13 cellular contexts compared by ENCODE assay signal in the genomic region with DNA sequence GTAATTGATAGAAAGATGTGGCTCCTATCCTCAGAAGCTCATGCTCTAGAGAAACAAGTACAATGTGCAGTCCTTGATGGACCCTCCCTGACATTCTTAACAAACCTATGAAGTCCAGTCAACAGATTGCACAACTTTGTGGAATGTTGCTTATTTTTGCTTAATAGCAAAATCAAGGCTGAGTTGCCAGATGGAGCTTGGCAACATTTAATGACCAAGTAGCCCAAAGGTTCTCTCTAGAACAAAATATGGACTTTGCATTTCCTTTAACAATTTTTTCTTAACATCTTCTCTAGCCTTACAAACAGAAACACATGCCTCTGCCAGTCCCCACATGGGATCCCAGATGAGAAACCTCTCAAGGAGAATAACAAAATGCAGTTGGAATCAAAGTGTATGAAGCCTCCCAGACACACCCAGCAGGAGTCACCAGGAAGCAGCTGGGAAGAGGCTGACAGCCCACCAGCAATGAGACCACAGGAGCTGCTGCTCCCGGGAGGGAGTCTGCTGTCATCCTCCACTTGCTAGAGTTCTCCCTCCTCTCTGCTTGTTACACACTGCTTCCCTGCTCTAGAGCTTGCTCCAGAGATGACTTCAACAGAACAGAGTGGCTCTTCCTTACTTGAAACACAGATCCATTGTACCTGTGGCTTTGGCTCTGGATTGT.
DNase-seq lines count a peak whose midpoint lies in the region; ATAC-seq, FAIRE-seq and TF ChIP-seq lines count a peak whose summit lies in the region.
"Had no signal": no experiment of that assay in that cellular context is flagged by ENCODE, and none has a peak within 500 bp of the region (broad histone marks: within the 10 kb centered on the region; RNA-seq: fewer than 3 reads in every experiment).

No MANE protein-coding gene starts in this region.

- no peaks in the 10 kb centered on the region for H3K36me3 Mint-ChIP-seq in astrocyte (ENCODE audit: low read depth, unreplicated experiment)
- no peaks in the 10 kb centered on the region for H3K36me3 Mint-ChIP-seq in T-helper 2 cell treated with Interferon-gamma antibody and Interleukin-4, amounts not matched to agents 5 μg/mL and 100 μg/mL, for 36 hours (ENCODE audit: low read depth)
- H3K36me3 Mint-ChIP-seq: CD8-positive, alpha-beta T cell had no signal

- H3K27ac Mint-ChIP-seq in astrocyte (ENCODE audit: unreplicated experiment) = no peak overlapping the region
- H3K27ac Mint-ChIP-seq in T-helper 2 cell treated with Interferon-gamma antibody and Interleukin-4, amounts not matched to agents 5 μg/mL and 100 μg/mL, for 36 hours = no peak overlapping the region
- H3K27ac Mint-ChIP-seq: CD8-positive, alpha-beta T cell had no signal

- H3K27ac ChIP-seq in astrocyte (ENCODE audit: low read depth, low read length) = no peak overlapping the region
- H3K27ac ChIP-seq in sigmoid colon = no peak overlapping the region
- no peak overlapping the region for H3K27ac ChIP-seq in vagina
- H3K27ac ChIP-seq: SJCRH30 had no signal

- no peaks in the 10 kb centered on the region for H3K36me3 ChIP-seq in astrocyte (ENCODE audit: insufficient read depth, low read length)
- H3K36me3 ChIP-seq in sigmoid colon = no peaks in the 10 kb centered on the region
- no peaks in the 10 kb centered on the region for H3K36me3 ChIP-seq in vagina
- H3K36me3 ChIP-seq: SJCRH30 had no signal

- intact Hi-C loops in left ventricle myocardium superior (cut with micrococcal nuclease) = no loop called here
- intact Hi-C loops in sigmoid colon (cut with DNase I) = no loop called here
- intact Hi-C loops in vagina (cut with DNase I) = no loop called here

- no peak overlapping the region for H3K9ac ChIP-seq in astrocyte (ENCODE audit: low read length)

- no peaks in the 10 kb centered on the region for H3K79me2 ChIP-seq in astrocyte (ENCODE audit: insufficient read depth, low read length)

- no peaks in the 10 kb centered on the region for H4K20me1 ChIP-seq in astrocyte (ENCODE audit: insufficient read depth, low read length)

- H3K4me3 Mint-ChIP-seq in astrocyte (ENCODE audit: unreplicated experiment) = no peak overlapping the region
- no peak overlapping the region for H3K4me3 Mint-ChIP-seq in T-helper 2 cell treated with Interferon-gamma antibody and Interleukin-4, amounts not matched to agents 5 μg/mL and 100 μg/mL, for 36 hours
- H3K4me3 Mint-ChIP-seq: CD8-positive, alpha-beta T cell had no signal

- no peaks in the 10 kb centered on the region for H3K9me3 ChIP-seq in astrocyte (ENCODE audit: insufficient read depth, low read depth, low read length)
- no peaks in the 10 kb centered on the region for H3K9me3 ChIP-seq in sigmoid colon
- H3K9me3 ChIP-seq in vagina = no peaks in the 10 kb centered on the region
- H3K9me3 ChIP-seq: SJCRH30 had no signal

- peak; percentile 64 for DNase-seq in GM04503 (ENCODE audit: low read depth)
- peak; percentile 40 for DNase-seq in astrocyte (ENCODE audit: low read depth)
- peak; percentile 49 for DNase-seq in left ventricle myocardium superior
- DNase-seq in sigmoid colon = peak; percentile 83
- no peak for DNase-seq in SHP77 treated with DMSO at 0.1 percent for 48 hours (lab: John Stamatoyannopoulos, UW)
- DNase-seq in vagina (ENCODE audit: extremely low spot score in 2 of 2) = no peak
- DNase-seq in T-helper 2 cell treated with Interferon-gamma antibody and Interleukin-4, amounts not matched to agents 5 μg/mL and 100 μg/mL, for 36 hours (ENCODE audit: low spot score) = no peak
- DNase-seq: activated T-cell treated with anti-CD3 and anti-CD28 coated beads for 4 hours; CD8-positive, alpha-beta T cell; SJCRH30 had no signal

- H2AFZ ChIP-seq in astrocyte (ENCODE audit: low read depth, low read length) = no peak overlapping the region

- H3K9me3 Mint-ChIP-seq in astrocyte (ENCODE audit: unreplicated experiment) = no peaks in the 10 kb centered on the region
- peaks cover 14% of the 10 kb centered on the region for H3K9me3 Mint-ChIP-seq in T-helper 2 cell treated with Interferon-gamma antibody and Interleukin-4, amounts not matched to agents 5 μg/mL and 100 μg/mL, for 36 hours
- H3K9me3 Mint-ChIP-seq: CD8-positive, alpha-beta T cell had no signal

- no peak for TF ChIP-seq EP300 in sigmoid colon (IDR thresholded peaks at IDR 0.05)

- TF ChIP-seq CTCF in astrocyte (IDR thresholded peaks at IDR 0.05; ENCODE audit: insufficient read depth, low read depth, low read length) (no peak), sigmoid colon (IDR thresholded peaks at IDR 0.05) (no peak), vagina (IDR thresholded peaks at IDR 0.05) (no peak)

- FAIRE-seq in astrocyte (lab: Jason Lieb, UNC) = no peak
- FAIRE-seq: endometrium, keratinocyte had no signal

- no peaks in the 10 kb centered on the region for H3K27me3 Mint-ChIP-seq in astrocyte (ENCODE audit: low read depth, unreplicated experiment)
- H3K27me3 Mint-ChIP-seq in T-helper 2 cell treated with Interferon-gamma antibody and Interleukin-4, amounts not matched to agents 5 μg/mL and 100 μg/mL, for 36 hours (ENCODE audit: low read depth) = no peaks in the 10 kb centered on the region

- H3K27me3 ChIP-seq in astrocyte (ENCODE audit: insufficient read depth, low read length) = no peaks in the 10 kb centered on the region
- H3K27me3 ChIP-seq in sigmoid colon = no peaks in the 10 kb centered on the region
- H3K27me3 ChIP-seq in vagina = no peaks in the 10 kb centered on the region
- H3K27me3 ChIP-seq: SJCRH30 had no signal

- 51 to 58% methylated on average over 1 of the region's 1 CpG for WGBS in sigmoid colon, 2 donors

- H3K4me1 ChIP-seq in astrocyte (ENCODE audit: insufficient read depth, low read length) = no peaks in the 10 kb centered on the region
- no peaks in the 10 kb centered on the region for H3K4me1 ChIP-seq in sigmoid colon
- peaks cover 11% of the 10 kb centered on the region for H3K4me1 ChIP-seq in vagina
- H3K4me1 ChIP-seq: SJCRH30 had no signal

- ATAC-seq in left ventricle myocardium superior (peak; percentile 85), HG02763 (IDR thresholded peaks at IDR 0.05; ENCODE audit: unreplicated experiment) (no peak)
- ATAC-seq: CD8-positive, alpha-beta T cell had no signal

- no peak overlapping the region for H3K4me3 ChIP-seq in astrocyte (ENCODE audit: insufficient read depth, low read depth, low read length)
- no peak overlapping the region for H3K4me3 ChIP-seq in sigmoid colon
- H3K4me3 ChIP-seq in vagina = no peak overlapping the region
- H3K4me3 ChIP-seq: SJCRH30 had no signal

- TF ChIP-seq POLR2A in sigmoid colon (IDR thresholded peaks at IDR 0.05) = no peak
- no peak for TF ChIP-seq POLR2A in vagina (IDR thresholded peaks at IDR 0.05)

- peaks cover 1% of the 10 kb centered on the region for H3K4me1 Mint-ChIP-seq in astrocyte (ENCODE audit: low read depth, unreplicated experiment)
- no peaks in the 10 kb centered on the region for H3K4me1 Mint-ChIP-seq in T-helper 2 cell treated with Interferon-gamma antibody and Interleukin-4, amounts not matched to agents 5 μg/mL and 100 μg/mL, for 36 hours (ENCODE audit: low read depth)

- H3K4me2 ChIP-seq in astrocyte (ENCODE audit: low read length) = no peak overlapping the region

Comparison
In these comparisons a context has a peak if more than half of its experiments do, and no peak if none do; other contexts are left out.
1. DNase-seq: peak in GM04503 (single experiment), astrocyte (single experiment), left ventricle myocardium superior (single experiment) and sigmoid colon (single experiment); none in SHP77 treated with DMSO at 0.1 percent for 48 hours (single experiment), vagina (0 of 2) and T-helper 2 cell treated with Interferon-gamma antibody and Interleukin-4, amounts not matched to agents 5 μg/mL and 100 μg/mL, for 36 hours (single experiment).